ENCODE assay signal across 20 cellular contexts in genomic region chr11:34476853-34477252, GRCh38. TPM values are rescaled to one million over a fixed set of nuclear protein-coding genes. Genes with fewer than 3 reads are reported as not detected.
DNase-seq lines count a peak whose midpoint lies in the region; ATAC-seq, FAIRE-seq and TF ChIP-seq lines count a peak whose summit lies in the region.
"Had no signal": no experiment of that assay in that cellular context is flagged by ENCODE, and none has a peak within 500 bp of the region (broad histone marks: within the 10 kb centered on the region; RNA-seq: fewer than 3 reads in every experiment).

No MANE protein-coding gene starts in this region.

- intact Hi-C loops in uterus (cut with DNase I; ENCODE audit: low total_unique reads) = no loop called here

- H2AFZ ChIP-seq in astrocyte (ENCODE audit: low read depth, low read length) = no peak overlapping the region

- peak overlapping the region; percentile 22 to 69 for H3K27ac Mint-ChIP-seq in stimulated activated naive CD8-positive, alpha-beta T cell treated with anti-CD3 and anti-CD28 coated beads, Interleukin-15, amount 100 ng/mL, for 72 hours
- H3K27ac Mint-ChIP-seq in astrocyte (ENCODE audit: unreplicated experiment) = peak overlapping the region; percentile 34
- no peak overlapping the region for H3K27ac Mint-ChIP-seq in nephron progenitor cell
- H3K27ac Mint-ChIP-seq in stimulated activated effector memory CD8-positive, alpha-beta T cell treated with anti-CD3 and anti-CD28 coated beads, Interleukin-12 subunit alpha, Interleukin-12 subunit beta, amount 100 ng/mL, for 72 hours = no peak overlapping the region
- H3K27ac Mint-ChIP-seq: H9 had no signal

- no peak overlapping the region for H3K9ac ChIP-seq in astrocyte (ENCODE audit: low read length)
- H3K9ac ChIP-seq: BLaER1 had no signal

- H3K9me3 ChIP-seq in astrocyte (ENCODE audit: insufficient read depth, low read depth, low read length) (no peaks in the 10 kb centered on the region), uterus (no peaks in the 10 kb centered on the region)
- H3K9me3 ChIP-seq: BLaER1 had no signal

- H3K4me1 Mint-ChIP-seq in stimulated activated naive CD8-positive, alpha-beta T cell treated with anti-CD3 and anti-CD28 coated beads, Interleukin-15, amount 100 ng/mL, for 72 hours = no peaks in the 10 kb centered on the region
- H3K4me1 Mint-ChIP-seq in astrocyte (ENCODE audit: low read depth, unreplicated experiment) (peaks cover 9% of the 10 kb centered on the region), nephron progenitor cell (peaks cover 25% of the 10 kb centered on the region)
- H3K4me1 Mint-ChIP-seq in stimulated activated effector memory CD8-positive, alpha-beta T cell treated with anti-CD3 and anti-CD28 coated beads, Interleukin-12 subunit alpha, Interleukin-12 subunit beta, amount 100 ng/mL, for 72 hours = no peaks in the 10 kb centered on the region
- H3K4me1 Mint-ChIP-seq: CD4-positive, alpha-beta memory T cell had no signal

- no peak overlapping the region for H3K4me3 ChIP-seq in astrocyte (ENCODE audit: insufficient read depth, low read depth, low read length)
- H3K4me3 ChIP-seq in fibroblast of mammary gland (ENCODE audit: control insufficient read depth, low read depth, low read length) = no peak overlapping the region
- H3K4me3 ChIP-seq in uterus = no peak overlapping the region
- H3K4me3 ChIP-seq: BLaER1, GM12878 had no signal

- TF ChIP-seq CTCF in astrocyte (IDR thresholded peaks at IDR 0.05; ENCODE audit: insufficient read depth, low read depth, low read length) (no peak), fibroblast of mammary gland (conservative IDR thresholded peaks at IDR 0.05; ENCODE audit: control insufficient read depth, insufficient read depth, low read depth, low read length) (no peak), uterus (IDR thresholded peaks at IDR 0.05) (no peak), nephron progenitor cell (IDR thresholded peaks at IDR 0.05) (no peak)

- peaks cover 5% of the 10 kb centered on the region for H3K36me3 Mint-ChIP-seq in astrocyte (ENCODE audit: low read depth, unreplicated experiment)
- H3K36me3 Mint-ChIP-seq in nephron progenitor cell (ENCODE audit: low read depth) = peaks cover 11% of the 10 kb centered on the region
- H3K36me3 Mint-ChIP-seq in stimulated activated effector memory CD8-positive, alpha-beta T cell treated with anti-CD3 and anti-CD28 coated beads, Interleukin-12 subunit alpha, Interleukin-12 subunit beta, amount 100 ng/mL, for 72 hours = peaks cover 11% of the 10 kb centered on the region

- peaks cover 5% of the 10 kb centered on the region for H3K27me3 ChIP-seq in astrocyte (ENCODE audit: insufficient read depth, low read length)
- H3K27me3 ChIP-seq in uterus = no peaks in the 10 kb centered on the region
- H3K27me3 ChIP-seq: BLaER1 had no signal

- ATAC-seq in stimulated activated naive CD8-positive, alpha-beta T cell treated with anti-CD3 and anti-CD28 coated beads, Interleukin-15, amount 100 ng/mL, for 72 hours = no peak
- no peak for ATAC-seq in stimulated activated naive CD8-positive, alpha-beta T cell treated with anti-CD3 and anti-CD28 coated beads, Interleukin-15, Interleukin-2, amounts not matched to agents 100 U/mL and 50 U/mL, for 24 hours
- no peak for ATAC-seq in stimulated activated effector memory CD8-positive, alpha-beta T cell treated with anti-CD3 and anti-CD28 coated beads, Interleukin-12 subunit alpha, Interleukin-12 subunit beta, amount 100 ng/mL, for 72 hours
- ATAC-seq: GM12878 had no signal

- H3K36me3 ChIP-seq in astrocyte (ENCODE audit: insufficient read depth, low read length) = peaks cover 6% of the 10 kb centered on the region
- no peaks in the 10 kb centered on the region for H3K36me3 ChIP-seq in uterus

- no peak overlapping the region for H3K4me3 Mint-ChIP-seq in stimulated activated naive CD8-positive, alpha-beta T cell treated with anti-CD3 and anti-CD28 coated beads, Interleukin-15, amount 100 ng/mL, for 72 hours
- H3K4me3 Mint-ChIP-seq in astrocyte (ENCODE audit: unreplicated experiment) (no peak overlapping the region), nephron progenitor cell (no peak overlapping the region)
- no peak overlapping the region for H3K4me3 Mint-ChIP-seq in stimulated activated effector memory CD8-positive, alpha-beta T cell treated with anti-CD3 and anti-CD28 coated beads, Interleukin-12 subunit alpha, Interleukin-12 subunit beta, amount 100 ng/mL, for 72 hours
- H3K4me3 Mint-ChIP-seq: CD14-positive monocyte; CD4-positive, alpha-beta memory T cell; H9 had no signal

- no peaks in the 10 kb centered on the region for H3K27me3 Mint-ChIP-seq in stimulated activated naive CD8-positive, alpha-beta T cell treated with anti-CD3 and anti-CD28 coated beads, Interleukin-15, amount 100 ng/mL, for 72 hours
- peaks cover 6% of the 10 kb centered on the region for H3K27me3 Mint-ChIP-seq in astrocyte (ENCODE audit: low read depth, unreplicated experiment)
- peaks cover 11% of the 10 kb centered on the region for H3K27me3 Mint-ChIP-seq in nephron progenitor cell (ENCODE audit: low read depth, poor library complexity)

- no peak for TF ChIP-seq POLR2A in uterus (IDR thresholded peaks at IDR 0.05)

- no peak for FAIRE-seq in astrocyte (lab: Jason Lieb, UNC)
- FAIRE-seq: GM12878, H1 had no signal

- H4K20me1 ChIP-seq in astrocyte (ENCODE audit: insufficient read depth, low read length) = no peaks in the 10 kb centered on the region
- H4K20me1 ChIP-seq: BLaER1 had no signal

- H3K27ac ChIP-seq in astrocyte (ENCODE audit: low read depth, low read length) (no peak overlapping the region), uterus (no peak overlapping the region)
- H3K27ac ChIP-seq: 22Rv1, BLaER1, HL-60 had no signal

- H3K4me1 ChIP-seq in astrocyte (ENCODE audit: insufficient read depth, low read length) (no peaks in the 10 kb centered on the region), uterus (no peaks in the 10 kb centered on the region)
- H3K4me1 ChIP-seq: BLaER1 had no signal

- DNase-seq in stimulated activated naive CD8-positive, alpha-beta T cell treated with anti-CD3 and anti-CD28 coated beads, Interleukin-15, amount 100 ng/mL, for 72 hours = no peak
- DNase-seq in stimulated activated naive CD8-positive, alpha-beta T cell treated with anti-CD3 and anti-CD28 coated beads, Interleukin-15, Interleukin-2, amounts not matched to agents 100 U/mL and 50 U/mL, for 24 hours = no peak
- DNase-seq in astrocyte (ENCODE audit: low read depth) = no peak
- peak; percentile 5 for DNase-seq in fibroblast of mammary gland (ENCODE audit: low read depth)
- no peak for DNase-seq in NCI-H69 (lab: John Stamatoyannopoulos, UW)
- no peak for DNase-seq in uterus
- no peak for DNase-seq in nephron progenitor cell
- no peak for DNase-seq in stimulated activated effector memory CD8-positive, alpha-beta T cell treated with anti-CD3 and anti-CD28 coated beads, Interleukin-12 subunit alpha, Interleukin-12 subunit beta, amount 100 ng/mL, for 72 hours (ENCODE audit: low spot score in 2 of 2)
- DNase-seq: CD4-positive, alpha-beta memory T cell; DMS79 treated with DMSO at 0.1 percent for 48 hours; H9 had no signal

- H3K79me2 ChIP-seq in astrocyte (ENCODE audit: insufficient read depth, low read length) = no peaks in the 10 kb centered on the region

- no peaks in the 10 kb centered on the region for H3K9me3 Mint-ChIP-seq in stimulated activated naive CD8-positive, alpha-beta T cell treated with anti-CD3 and anti-CD28 coated beads, Interleukin-15, amount 100 ng/mL, for 72 hours
- no peaks in the 10 kb centered on the region for H3K9me3 Mint-ChIP-seq in astrocyte (ENCODE audit: unreplicated experiment)
- no peaks in the 10 kb centered on the region for H3K9me3 Mint-ChIP-seq in nephron progenitor cell
- no peaks in the 10 kb centered on the region for H3K9me3 Mint-ChIP-seq in stimulated activated effector memory CD8-positive, alpha-beta T cell treated with anti-CD3 and anti-CD28 coated beads, Interleukin-12 subunit alpha, Interleukin-12 subunit beta, amount 100 ng/mL, for 72 hours
- H3K9me3 Mint-ChIP-seq: CD14-positive monocyte; CD4-positive, alpha-beta memory T cell; H9 had no signal

- H3K4me2 ChIP-seq in astrocyte (ENCODE audit: low read length) = no peak overlapping the region
- H3K4me2 ChIP-seq: BLaER1 had no signal

RNA-seq across cellular contexts. Expression of gene ELF5, which starts 36.7 kb away (rescaled TPM):
- total RNA-seq in astrocyte (not detected in 2 replicates), uterus (not detected)
- total RNA-seq: A673; CD4-positive, alpha-beta memory T cell; G401; GM12878; H1; H9; HT1080 had no signal

RNA-seq across cellular contexts. Expression of gene CAT, which starts 38.1 kb away (rescaled TPM):
- total RNA-seq in astrocyte = 16.5 and 17.6 TPM in 2 replicates
- total RNA-seq in uterus = 100 to 1,000 TPM in 3 of 4 donors, 10 to 100 TPM in 1; 83.0 to 120 (median 107) TPM

Comparison
In these comparisons a context has a peak if more than half of its experiments do, and no peak if none do; other contexts are left out.
1. H3K27ac Mint-ChIP-seq: peak in stimulated activated naive CD8-positive, alpha-beta T cell treated with anti-CD3 and anti-CD28 coated beads, Interleukin-15, amount 100 ng/mL, for 72 hours (2 of 2) and astrocyte (single experiment); none in nephron progenitor cell (single experiment) and stimulated activated effector memory CD8-positive, alpha-beta T cell treated with anti-CD3 and anti-CD28 coated beads, Interleukin-12 subunit alpha, Interleukin-12 subunit beta, amount 100 ng/mL, for 72 hours (single experiment).